Comparison of ENCODE assay signal across 24 cellular contexts in genomic region chr12:9773216-9773877, GRCh38. TPM values are rescaled to one million over a fixed set of nuclear protein-coding genes. Genes with fewer than 3 reads are reported as not detected.
A peak's percentile ranks its signal among the peaks of the same experiment; 100 is the strongest.
DNase-seq lines count a peak whose midpoint lies in the region; ATAC-seq and TF ChIP-seq lines count a peak whose summit lies in the region.
"Had no signal": no experiment of that assay in that cellular context is flagged by ENCODE, and none has a peak within 500 bp of the region (broad histone marks: within the 10 kb centered on the region; RNA-seq: fewer than 3 reads in every experiment).

No MANE protein-coding gene starts in this region.

- H3K79me2 ChIP-seq in DND-41 (ENCODE audit: insufficient read depth, low read length): no peaks in the 10 kb centered on the region
- no peaks in the 10 kb centered on the region for H3K79me2 ChIP-seq in GM23248 (ENCODE audit: insufficient read depth)

- no peaks in the 10 kb centered on the region for H3K9me2 ChIP-seq in GM23248 (ENCODE audit: insufficient read depth)

- H3K4me3 ChIP-seq in DND-41 (ENCODE audit: low read depth in 1 of 2, low read length in 2 of 2) (peak overlapping the region in 1 of 2 experiments; percentile 38; a peak in 1 of 4 replicates), GM23248 (no peak overlapping the region)
- H3K4me3 ChIP-seq: cardiac muscle cell, gastroesophageal sphincter, sigmoid colon, upper lobe of left lung had no signal

- CTCF ChIA-PET in activated CD4-positive, alpha-beta memory T cell treated with anti-CD3 and anti-CD28 coated beads for 36 hours (lab: Charles Lee): interaction anchor here (1.0 to 4.1 kb wide), 2 partner anchors 22 to 24 kb away, joined by 4 to 18 read pairs; no protein-coding TSS in a partner anchor

- in situ Hi-C loops in GM23248 (cut with MboI): no loop called here

- WGBS in GM23248 (ENCODE audit: low coverage in 1 of 2, low lambda C conversion rate in 2 of 2, missing lambda C conversion rate in 2 of 2), 2 experiments: 41 to 42% methylated on average over 2 of the region's 2 CpGs

- no peak for TF ChIP-seq CTCF in DND-41 (IDR thresholded peaks at IDR 0.05; ENCODE audit: borderline replicate concordance, extremely low read depth, low read length, poor library complexity, severe bottlenecking)

- H3K4me3 Mint-ChIP-seq in activated CD4-positive, alpha-beta memory T cell treated with anti-CD3 and anti-CD28 coated beads for 36 hours: peak overlapping the region; percentile 7
- H3K4me3 Mint-ChIP-seq in immature natural killer cell: peak overlapping the region; percentile 4 to 69 (median 60)

- H2AFZ ChIP-seq in DND-41 (ENCODE audit: low read depth, low read length): peak overlapping the region; percentile 48
- H2AFZ ChIP-seq in GM23248: no peak overlapping the region

- peak overlapping the region; percentile 39 for H3K9ac ChIP-seq in DND-41 (ENCODE audit: low read depth, low read length)
- H3K9ac ChIP-seq in GM23248: no peak overlapping the region

- H3K27ac ChIP-seq in DND-41 (ENCODE audit: low read length): peak overlapping the region; percentile 83
- no peak overlapping the region for H3K27ac ChIP-seq in GM23248
- no peak overlapping the region for H3K27ac ChIP-seq in caudate nucleus (ENCODE audit: low read depth, low read length)
- H3K27ac ChIP-seq: cardiac muscle cell, gastroesophageal sphincter, sigmoid colon had no signal

- H4K20me1 ChIP-seq in DND-41 (ENCODE audit: insufficient read depth, low read length) (no peaks in the 10 kb centered on the region), GM23248 (ENCODE audit: insufficient read depth) (no peaks in the 10 kb centered on the region)

- H3K4me2 ChIP-seq in DND-41 (ENCODE audit: insufficient read depth, low read length): peak overlapping the region; percentile 63
- H3K4me2 ChIP-seq in GM23248 (ENCODE audit: unreplicated experiment): no peak overlapping the region

- H3K4me1 ChIP-seq in DND-41 (ENCODE audit: insufficient read depth, low read length): peaks cover 48% of the 10 kb centered on the region
- no peaks in the 10 kb centered on the region for H3K4me1 ChIP-seq in GM23248 (ENCODE audit: insufficient read depth)
- H3K4me1 ChIP-seq: gastroesophageal sphincter, sigmoid colon, upper lobe of left lung had no signal

- H3K36me3 Mint-ChIP-seq in activated CD4-positive, alpha-beta memory T cell treated with anti-CD3 and anti-CD28 coated beads for 36 hours: no peaks in the 10 kb centered on the region
- H3K36me3 Mint-ChIP-seq in immature natural killer cell: peaks cover 0 to 5% (median 0%) of the 10 kb centered on the region in 3 donors

- POLR2A ChIA-PET in activated CD4-positive, alpha-beta memory T cell treated with anti-CD3 and anti-CD28 coated beads for 36 hours (lab: Charles Lee): interaction anchor here (0.7 to 3.9 kb wide), 3 partner anchors 13 to 41 kb away, joined by 3 to 33 read pairs (median 3); partner anchors contain the start of gene CD69

- DNase-seq in NOMO-1 treated with DMSO at 0.1 percent for 48 hours (lab: John Stamatoyannopoulos, UW; ENCODE audit: unreplicated experiment) (peak; percentile 29), NOMO-1 treated with dmso at 0.1 percent for 144 hours (lab: John Stamatoyannopoulos, UW; ENCODE audit: unreplicated experiment) (no peak), DND-41 (no peak), immature natural killer cell (no peak), GM23248 (no peak), middle frontal gyrus (ENCODE audit: extremely low spot score, low spot score) (no peak), caudate nucleus (lab: John Stamatoyannopoulos, UW) (no peak)
- no peak for DNase-seq in activated CD4-positive, alpha-beta memory T cell treated with anti-CD3 and anti-CD28 coated beads for 36 hours
- DNase-seq: 8988T, amygdala, Kasumi-1, kidney glomerular epithelial cell, mesenchymal stem cell, NCI-H1092 treated with DMSO at 0.1 percent for 48 hours, NCI-H526, posterior cingulate gyrus, SHP77 treated with DMSO at 0.1 percent for 48 hours, sigmoid colon, upper lobe of left lung had no signal

- peaks cover 88% of the 10 kb centered on the region for H3K4me1 Mint-ChIP-seq in activated CD4-positive, alpha-beta memory T cell treated with anti-CD3 and anti-CD28 coated beads for 36 hours (ENCODE audit: low read depth)
- H3K4me1 Mint-ChIP-seq in immature natural killer cell: peaks cover 50 to 64% of the 10 kb centered on the region in 2 donors

- no peaks in the 10 kb centered on the region for H3F3A ChIP-seq in GM23248 (ENCODE audit: insufficient read depth)

- H3K27me3 ChIP-seq in DND-41 (ENCODE audit: insufficient read depth, low read length, poor library complexity): no peaks in the 10 kb centered on the region
- H3K27me3 ChIP-seq in GM23248 (replicated peaks; ENCODE audit: insufficient read depth): peaks cover 5% of the 10 kb centered on the region; the same call in 1 of the 2 replicates
- H3K27me3 ChIP-seq: cardiac muscle cell, gastroesophageal sphincter, sigmoid colon, upper lobe of left lung had no signal

- no peaks in the 10 kb centered on the region for H3K9me3 Mint-ChIP-seq in activated CD4-positive, alpha-beta memory T cell treated with anti-CD3 and anti-CD28 coated beads for 36 hours
- H3K9me3 Mint-ChIP-seq in immature natural killer cell: no peaks in the 10 kb centered on the region

- intact Hi-C loops in activated CD4-positive, alpha-beta memory T cell treated with anti-CD3 and anti-CD28 coated beads for 36 hours (cut with micrococcal nuclease): loop anchor here (2.0 kb wide), 1 partner anchor 19 kb away; no protein-coding TSS in a partner anchor

- peak overlapping the region; percentile 55 for H3K27ac Mint-ChIP-seq in activated CD4-positive, alpha-beta memory T cell treated with anti-CD3 and anti-CD28 coated beads for 36 hours
- H3K27ac Mint-ChIP-seq in immature natural killer cell: peak overlapping the region in 5 of 6 donors; percentile 34 to 85 (median 75)

- ATAC-seq in DND-41 (ENCODE audit: insufficient read depth, low read depth): peak; percentile 92
- ATAC-seq: activated CD4-positive, CD25-positive, alpha-beta regulatory T cell treated with anti-CD3 and anti-CD28 coated beads, Interleukin-2, amount 50 U/mL, for 24 hours; gastroesophageal sphincter had no signal

- H3K9me3 ChIP-seq in DND-41 (ENCODE audit: insufficient read depth, low read length, severe bottlenecking): no peaks in the 10 kb centered on the region
- H3K9me3 ChIP-seq in GM23248 (ENCODE audit: low read depth): no peaks in the 10 kb centered on the region
- H3K9me3 ChIP-seq: gastroesophageal sphincter, sigmoid colon, upper lobe of left lung had no signal

- no peaks in the 10 kb centered on the region for H3K27me3 Mint-ChIP-seq in activated CD4-positive, alpha-beta memory T cell treated with anti-CD3 and anti-CD28 coated beads for 36 hours
- H3K27me3 Mint-ChIP-seq in immature natural killer cell (ENCODE audit: low read depth in 3 of 3): no peaks in the 10 kb centered on the region

- H3K36me3 ChIP-seq in DND-41 (ENCODE audit: insufficient read depth, low read length) (no peaks in the 10 kb centered on the region), GM23248 (ENCODE audit: low read depth) (no peaks in the 10 kb centered on the region)
- H3K36me3 ChIP-seq: cardiac muscle cell, gastroesophageal sphincter, sigmoid colon, upper lobe of left lung had no signal

RNA-seq across cellular contexts. Expression of gene CD69, which starts 12.6 kb away (rescaled TPM):
- total RNA-seq in activated CD4-positive, alpha-beta memory T cell treated with anti-CD3 and anti-CD28 coated beads for 36 hours: 100 to 1,000 TPM; 118 to 120 TPM
- polyA plus RNA-seq in immature natural killer cell: 100 to 1,000 TPM; 142 to 434 (median 240) TPM
- not detected in 2 replicates for total RNA-seq in GM23248 (2014; rRNA removed; shearing (Covaris generic))
- not detected in 2 replicates for polyA plus RNA-seq in GM23248 (2016; fragmentation: Nextera tagmentation; extraction: Ambion mirVana)
- total RNA-seq: cardiac muscle cell, G401 had no signal
- polyA plus RNA-seq: cardiac muscle cell had no signal

RNA-seq across cellular contexts. Expression of gene CLECL1, which starts 40.5 kb away (rescaled TPM):
- total RNA-seq in activated CD4-positive, alpha-beta memory T cell treated with anti-CD3 and anti-CD28 coated beads for 36 hours: 1 to 10 TPM; 6.5 to 7.4 TPM
- 1 to 10 TPM in 2 of 3 donors, not detected in 1; 1.2 to 3.5 TPM for polyA plus RNA-seq in immature natural killer cell
- not detected in 2 replicates for total RNA-seq in GM23248 (2014; rRNA removed; shearing (Covaris generic))
- not detected in 2 replicates for polyA plus RNA-seq in GM23248 (2016; fragmentation: Nextera tagmentation; extraction: Ambion mirVana)
- total RNA-seq: cardiac muscle cell, G401, gastroesophageal sphincter, sigmoid colon had no signal
- polyA plus RNA-seq: cardiac muscle cell, neural cell had no signal

RNA-seq across cellular contexts. Expression of gene KLRF1, which starts 53.9 kb away (rescaled TPM):
- total RNA-seq in activated CD4-positive, alpha-beta memory T cell treated with anti-CD3 and anti-CD28 coated beads for 36 hours: not detected
- polyA plus RNA-seq in immature natural killer cell: 1,000 to 10,000 TPM; 1,026 to 1,807 (median 1,127) TPM
- total RNA-seq in GM23248 (2014; rRNA removed; shearing (Covaris generic)): not detected in 2 replicates
- not detected in 2 replicates for polyA plus RNA-seq in GM23248 (2016; fragmentation: Nextera tagmentation; extraction: Ambion mirVana)
- total RNA-seq: cardiac muscle cell, G401, gastroesophageal sphincter had no signal
- polyA plus RNA-seq: cardiac muscle cell, neural cell had no signal

Comparison
In these comparisons a context has a peak if more than half of its experiments do, and no peak if none do; other contexts are left out.
1. RNA of gene CD69, which starts 12.6 kb away (total RNA-seq): 118 to 120 TPM in activated CD4-positive, alpha-beta memory T cell treated with anti-CD3 and anti-CD28 coated beads for 36 hours; not detected in GM23248; every median in the first group is over 100 times any median in the second.